Comparison of ENCODE assay signal across 39 cellular contexts in the genomic region with DNA sequence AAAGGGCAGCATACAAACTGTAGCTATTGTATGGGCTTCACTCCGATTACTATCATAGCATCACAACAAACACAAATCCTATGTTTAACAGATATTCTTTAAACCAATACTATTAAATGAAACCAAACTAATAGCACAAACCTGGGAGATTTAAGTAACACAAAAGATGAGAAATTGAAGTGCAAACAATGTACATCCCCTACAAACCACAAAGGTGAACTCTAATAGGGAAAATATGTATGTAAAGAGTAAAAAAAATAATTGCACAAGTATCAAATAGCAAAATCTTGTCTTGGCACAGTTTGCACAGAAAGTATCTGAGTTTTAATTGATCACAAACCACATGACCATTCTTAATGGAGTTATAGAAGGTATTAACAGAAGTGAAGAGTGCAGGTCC.
"Had no signal": no experiment of that assay in that cellular context is flagged by ENCODE, and none has a peak within 500 bp of the region (broad histone marks: within the 10 kb centered on the region; RNA-seq: fewer than 3 reads in every experiment).

No MANE protein-coding gene starts in this region.

- H3K27me3 ChIP-seq: adrenal gland, ascending aorta, body of pancreas, brain microvascular endothelial cell, breast epithelium, cardiac muscle cell had no signal

- H3K9me3 ChIP-seq: adrenal gland, ascending aorta, body of pancreas had no signal

- H3K4me3 ChIP-seq: adrenal gland, ascending aorta, body of pancreas, breast epithelium, cardiac muscle cell had no signal

- H3K4me1 Mint-ChIP-seq: activated naive CD4-positive, alpha-beta T cell treated with anti-CD3 and anti-CD28 coated beads, Interleukin-2, amount 10 ng/mL, durations not matched to agents 7 days and 5 days; activated naive CD4-positive, alpha-beta T cell treated with anti-CD3 and anti-CD28 coated beads, Interleukin-2, amount 50 U/mL, for 24 hours; activated naive CD8-positive, alpha-beta T cell treated with anti-CD3 and anti-CD28 coated beads for 36 hours; activated naive CD8-positive, alpha-beta T cell treated with anti-CD3 and anti-CD28 coated beads, Interleukin-2, amount 10 ng/mL, durations not matched to agents 7 days and 5 days; activated naive CD8-positive, alpha-beta T cell treated with anti-CD3 and anti-CD28 coated beads, Interleukin-2, amount 50 U/mL, for 24 hours; activated T-helper 17 cell treated with anti-CD3 and anti-CD28 coated beads, Interleukin-2, amount 50 U/mL, for 72 hours; central memory CD8-positive, alpha-beta T cell had no signal

- H3K9me3 Mint-ChIP-seq: activated naive CD4-positive, alpha-beta T cell treated with anti-CD3 and anti-CD28 coated beads for 36 hours; activated naive CD4-positive, alpha-beta T cell treated with anti-CD3 and anti-CD28 coated beads, Interleukin-2, amount 10 ng/mL, durations not matched to agents 7 days and 5 days; activated naive CD4-positive, alpha-beta T cell treated with anti-CD3 and anti-CD28 coated beads, Interleukin-2, amount 50 U/mL, for 24 hours; activated naive CD4-positive, alpha-beta T cell treated with anti-CD3 and anti-CD28 coated beads, Interleukin-2, amount 50 U/mL, for 72 hours; activated naive CD8-positive, alpha-beta T cell treated with anti-CD3 and anti-CD28 coated beads for 36 hours; activated naive CD8-positive, alpha-beta T cell treated with anti-CD3 and anti-CD28 coated beads, Interleukin-2, amount 10 ng/mL, durations not matched to agents 7 days and 5 days; activated naive CD8-positive, alpha-beta T cell treated with anti-CD3 and anti-CD28 coated beads, Interleukin-2, amount 50 U/mL, for 24 hours; activated T-cell treated with anti-CD3 and anti-CD28 coated beads, Interleukin-2, amount 50 U/mL, for 24 hours; activated T-cell treated with anti-CD3 and anti-CD28 coated beads, Interleukin-2, amount 50 U/mL, for 4 hours; activated T-cell treated with anti-CD3 and anti-CD28 coated beads, Interleukin-2, amount 50 U/mL, for 72 hours; activated T-helper 1 cell treated with anti-CD3 and anti-CD28 coated beads, Interleukin-12 subunit alpha, Interleukin-12 subunit beta, Interleukin-2, Interleukin-4 antibody, amounts not matched to agents 30 ng/mL and 10 ng/mL and 1 ng/mL, durations not matched to agents 14 hours and 24 hours and 36 hours; activated T-helper 2 cell treated with anti-CD3 and anti-CD28 coated beads, Interferon-gamma antibody, Interleukin-2, Interleukin-4, amounts not matched to agents 10 μg/mL and 5 μg/mL and 100 μg/mL, durations not matched to agents 14 hours and 24 hours and 36 hours had no signal

- DNase-seq: activated effector memory CD4-positive, alpha-beta T cell treated with anti-CD3 and anti-CD28 coated beads, Interleukin-2, amount 50 U/mL, for 16 hours; activated effector memory CD4-positive, alpha-beta T cell treated with Interleukin-2 at 50 U/mL for 16 hours; activated gamma-delta T cell; activated gamma-delta T cell treated with Interleukin-2 at 50 U/mL for 16 hours; activated naive CD4-positive, alpha-beta T cell; activated naive CD4-positive, alpha-beta T cell treated with anti-CD3 and anti-CD28 coated beads for 36 hours; activated naive CD4-positive, alpha-beta T cell treated with anti-CD3 and anti-CD28 coated beads, Interleukin-2, amount 10 ng/mL, durations not matched to agents 7 days and 5 days; activated naive CD4-positive, alpha-beta T cell treated with anti-CD3 and anti-CD28 coated beads, Interleukin-2, amount 50 U/mL, for 16 hours; activated naive CD4-positive, alpha-beta T cell treated with Interleukin-2 at 50 U/mL for 16 hours; activated naive CD8-positive, alpha-beta T cell treated with anti-CD3 and anti-CD28 coated beads for 36 hours; activated naive CD8-positive, alpha-beta T cell treated with anti-CD3 and anti-CD28 coated beads, Interleukin-2, amount 10 ng/mL, durations not matched to agents 7 days and 5 days; activated naive CD8-positive, alpha-beta T cell treated with anti-CD3 and anti-CD28 coated beads, Interleukin-2, amount 50 U/mL, for 24 hours; activated T-cell treated with anti-CD3 and anti-CD28 coated beads, Interleukin-2, amount 50 U/mL, for 24 hours; activated T-cell treated with anti-CD3 and anti-CD28 coated beads, Interleukin-2, amount 50 U/mL, for 4 hours; activated T-cell treated with anti-CD3 and anti-CD28 coated beads, Interleukin-2, amount 50 U/mL, for 48 hours; activated T-cell treated with anti-CD3 and anti-CD28 coated beads, Interleukin-2, amount 50 U/mL, for 72 hours; adrenal gland; amniotic stem cell; amygdala; anterior cingulate cortex; aorta; body of pancreas; brain microvascular endothelial cell; caudate nucleus; central memory CD4-positive, alpha-beta T cell; cerebellar nuclear complex had no signal

- H3K27ac Mint-ChIP-seq: activated naive CD4-positive, alpha-beta T cell treated with anti-CD3 and anti-CD28 coated beads for 36 hours; activated naive CD4-positive, alpha-beta T cell treated with anti-CD3 and anti-CD28 coated beads, Interleukin-2, amount 10 ng/mL, durations not matched to agents 7 days and 5 days; activated naive CD4-positive, alpha-beta T cell treated with anti-CD3 and anti-CD28 coated beads, Interleukin-2, amount 50 U/mL, for 24 hours; activated naive CD4-positive, alpha-beta T cell treated with anti-CD3 and anti-CD28 coated beads, Interleukin-2, amount 50 U/mL, for 72 hours; activated naive CD8-positive, alpha-beta T cell; activated naive CD8-positive, alpha-beta T cell treated with anti-CD3 and anti-CD28 coated beads for 36 hours; activated naive CD8-positive, alpha-beta T cell treated with anti-CD3 and anti-CD28 coated beads, Interleukin-2, amount 10 ng/mL, durations not matched to agents 7 days and 5 days; activated naive CD8-positive, alpha-beta T cell treated with anti-CD3 and anti-CD28 coated beads, Interleukin-2, amount 50 U/mL, for 24 hours; activated T-cell treated with anti-CD3 and anti-CD28 coated beads, Interleukin-2, amount 50 U/mL, for 24 hours; activated T-cell treated with anti-CD3 and anti-CD28 coated beads, Interleukin-2, amount 50 U/mL, for 72 hours; activated T-helper 1 cell treated with anti-CD3 and anti-CD28 coated beads, Interleukin-12 subunit alpha, Interleukin-12 subunit beta, Interleukin-2, Interleukin-4 antibody, amounts not matched to agents 30 ng/mL and 10 ng/mL and 1 ng/mL, durations not matched to agents 14 hours and 24 hours and 36 hours; activated T-helper 17 cell treated with anti-CD3 and anti-CD28 coated beads, Interleukin-2, amount 50 U/mL, for 72 hours; activated T-helper 2 cell treated with anti-CD3 and anti-CD28 coated beads, Interferon-gamma antibody, Interleukin-2, Interleukin-4, amounts not matched to agents 10 μg/mL and 5 μg/mL and 100 μg/mL, durations not matched to agents 14 hours and 24 hours and 36 hours; brain had no signal

- ATAC-seq: activated naive CD4-positive, alpha-beta T cell treated with anti-CD3 and anti-CD28 coated beads, Interleukin-2, amount 50 U/mL, for 72 hours; activated naive CD8-positive, alpha-beta T cell treated with anti-CD3 and anti-CD28 coated beads, Interleukin-2, amount 50 U/mL, for 24 hours; activated T-cell treated with anti-CD3 and anti-CD28 coated beads, Interleukin-2, amount 50 U/mL, for 4 hours; activated T-cell treated with anti-CD3 and anti-CD28 coated beads, Interleukin-2, amount 50 U/mL, for 72 hours; activated T-helper 17 cell treated with anti-CD3 and anti-CD28 coated beads, Interleukin-2, amount 50 U/mL, for 72 hours; body of pancreas had no signal

- FAIRE-seq: astrocyte, colon had no signal

- H3K4me3 Mint-ChIP-seq: activated naive CD4-positive, alpha-beta T cell treated with anti-CD3 and anti-CD28 coated beads for 36 hours; activated naive CD4-positive, alpha-beta T cell treated with anti-CD3 and anti-CD28 coated beads, Interleukin-2, amount 10 ng/mL, durations not matched to agents 7 days and 5 days; activated naive CD4-positive, alpha-beta T cell treated with anti-CD3 and anti-CD28 coated beads, Interleukin-2, amount 50 U/mL, for 24 hours; activated naive CD8-positive, alpha-beta T cell; activated naive CD8-positive, alpha-beta T cell treated with anti-CD3 and anti-CD28 coated beads for 36 hours; activated naive CD8-positive, alpha-beta T cell treated with anti-CD3 and anti-CD28 coated beads, Interleukin-2, amount 10 ng/mL, durations not matched to agents 7 days and 5 days; activated naive CD8-positive, alpha-beta T cell treated with anti-CD3 and anti-CD28 coated beads, Interleukin-2, amount 50 U/mL, for 24 hours; activated T-cell treated with anti-CD3 and anti-CD28 coated beads, Interleukin-2, amount 50 U/mL, for 24 hours; activated T-cell treated with anti-CD3 and anti-CD28 coated beads, Interleukin-2, amount 50 U/mL, for 4 hours; activated T-cell treated with anti-CD3 and anti-CD28 coated beads, Interleukin-2, amount 50 U/mL, for 72 hours; activated T-helper 1 cell treated with anti-CD3 and anti-CD28 coated beads, Interleukin-12 subunit alpha, Interleukin-12 subunit beta, Interleukin-2, Interleukin-4 antibody, amounts not matched to agents 30 ng/mL and 10 ng/mL and 1 ng/mL, durations not matched to agents 14 hours and 24 hours and 36 hours; activated T-helper 17 cell treated with anti-CD3 and anti-CD28 coated beads, Interleukin-2, amount 50 U/mL, for 72 hours; brain; central memory CD8-positive, alpha-beta T cell had no signal

- H3K27me3 Mint-ChIP-seq: activated naive CD4-positive, alpha-beta T cell treated with anti-CD3 and anti-CD28 coated beads, Interleukin-2, amount 10 ng/mL, durations not matched to agents 7 days and 5 days; activated naive CD4-positive, alpha-beta T cell treated with anti-CD3 and anti-CD28 coated beads, Interleukin-2, amount 50 U/mL, for 24 hours; activated naive CD8-positive, alpha-beta T cell; activated naive CD8-positive, alpha-beta T cell treated with anti-CD3 and anti-CD28 coated beads for 36 hours; brain; central memory CD8-positive, alpha-beta T cell had no signal

- H3K4me1 ChIP-seq: adrenal gland, ascending aorta, body of pancreas, breast epithelium had no signal

- H3K36me3 ChIP-seq: adrenal gland, ascending aorta, brain microvascular endothelial cell, breast epithelium, cardiac muscle cell had no signal

- H3K36me3 Mint-ChIP-seq: activated naive CD4-positive, alpha-beta T cell treated with anti-CD3 and anti-CD28 coated beads, Interleukin-2, amount 10 ng/mL, durations not matched to agents 7 days and 5 days; activated naive CD4-positive, alpha-beta T cell treated with anti-CD3 and anti-CD28 coated beads, Interleukin-2, amount 50 U/mL, for 24 hours; activated naive CD4-positive, alpha-beta T cell treated with anti-CD3 and anti-CD28 coated beads, Interleukin-2, amount 50 U/mL, for 72 hours; activated naive CD8-positive, alpha-beta T cell; activated naive CD8-positive, alpha-beta T cell treated with anti-CD3 and anti-CD28 coated beads for 36 hours; activated naive CD8-positive, alpha-beta T cell treated with anti-CD3 and anti-CD28 coated beads, Interleukin-2, amount 10 ng/mL, durations not matched to agents 7 days and 5 days; brain had no signal

- H3K27ac ChIP-seq: adrenal gland, ascending aorta, body of pancreas, brain microvascular endothelial cell, breast epithelium, cardiac muscle cell had no signal
